In the genomic region with DNA sequence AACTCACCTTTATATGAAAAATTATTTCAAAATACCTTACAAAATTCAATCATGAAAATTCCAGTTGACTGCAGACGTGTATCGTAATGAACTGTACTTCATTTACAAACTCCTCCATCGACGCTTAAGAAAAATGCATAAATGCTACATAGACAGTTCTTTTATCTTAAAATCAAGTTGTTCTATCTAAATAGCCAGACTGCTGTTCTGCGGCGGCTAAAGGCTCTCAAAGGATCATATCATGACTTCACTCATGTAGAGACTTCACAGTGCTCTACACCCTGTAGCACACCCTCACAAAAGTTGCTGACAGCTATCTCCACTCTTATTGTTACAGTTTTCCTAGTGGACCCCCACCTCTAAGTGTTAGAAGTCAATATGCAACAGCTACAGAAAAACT, we compare ENCODE assay signal across 18 cellular contexts. TPM values are rescaled to one million over a fixed set of nuclear protein-coding genes. Genes with fewer than 3 reads are reported as not detected.
DNase-seq lines count a peak whose midpoint lies in the region; ATAC-seq, FAIRE-seq and TF ChIP-seq lines count a peak whose summit lies in the region.
"Had no signal": no experiment of that assay in that cellular context is flagged by ENCODE, and none has a peak within 500 bp of the region (broad histone marks: within the 10 kb centered on the region; RNA-seq: fewer than 3 reads in every experiment).

No MANE protein-coding gene starts in this region.

- CTCF ChIA-PET in HepG2 (lab: Yijun Ruan, JAX; ENCODE audit: low intra/inter-chr PET ratio, low total read pairs), result no interaction called here
- CTCF ChIA-PET in WTC11 (lab: Charles Lee), result interaction anchor here (0.7 to 1.1 kb wide), 2 partner anchors 137 to 142 kb away, joined by 3 to 4 read pairs; no protein-coding TSS in a partner anchor

- H3K4me3 ChIP-seq in HepG2 (replicated peaks in 1 of 3; ENCODE audit: insufficient read depth in 1 of 3, low read depth in 2 of 3, low read length in 3 of 3) (no peak overlapping the region), right lobe of liver (no peak overlapping the region)
- H3K4me3 ChIP-seq in effector memory CD4-positive, alpha-beta T cell (ENCODE audit: insufficient read depth, low read depth, low read length, poor library complexity, severe bottlenecking), result no peak overlapping the region
- H3K4me3 ChIP-seq: GM12878, SJSA1 had no signal

- H3K27ac Mint-ChIP-seq in WTC11 (peak overlapping the region; percentile 7), nephron (peak overlapping the region in 2 of 3 experiments; percentile 28 to 64)

- TF ChIP-seq CTCF in HepG2 (CRISPR knock-in tag; IDR thresholded peaks at IDR 0.05), result no peak
- TF ChIP-seq CTCF in right lobe of liver (IDR thresholded peaks at IDR 0.05), result no peak
- TF ChIP-seq CTCF in WTC11 (IDR thresholded peaks at IDR 0.05), result no peak
- no peak for TF ChIP-seq CTCF in nephron (IDR thresholded peaks at IDR 0.05; ENCODE audit: unreplicated experiment in 3 of 3)
- TF ChIP-seq CTCF in D721Med (IDR thresholded peaks at IDR 0.05; ENCODE audit: insufficient read depth, missing control alignments), result no peak

- no peak for DNase-seq in HepG2 (ENCODE audit: low spot score)
- no peak for DNase-seq in right lobe of liver
- no peak for DNase-seq in WTC11 (ENCODE audit: low spot score)
- DNase-seq in D721Med (ENCODE audit: insufficient read length, low spot score), result no peak
- no peak for DNase-seq in NCI-H446 treated with DMSO at 0.1 percent for 48 hours (lab: John Stamatoyannopoulos, UW)
- DNase-seq in effector memory CD4-positive, alpha-beta T cell, result no peak
- DNase-seq: BE2C, DMS 273 treated with DMSO at 0.1 percent for 48 hours, DND-41, MV-4-11, NCI-H1105 treated with DMSO at 0.1 percent for 48 hours, NCI-H1694, NCI-H446, NCI-H526 treated with DMSO at 0.1 percent for 48 hours had no signal

- TF ChIP-seq RAD21 in HepG2 (CRISPR knock-in tag; IDR thresholded peaks at IDR 0.05), result no peak

- no peaks in the 10 kb centered on the region for H4K20me1 ChIP-seq in HepG2 (ENCODE audit: insufficient read depth, low read length)

- H3K4me1 ChIP-seq in HepG2 (ENCODE audit: insufficient read depth, low read length) (peaks cover 9% of the 10 kb centered on the region), right lobe of liver (peaks cover 0 to 11% (median 0%) of the 10 kb centered on the region in 4 donors)
- peaks cover 8% of the 10 kb centered on the region for H3K4me1 ChIP-seq in effector memory CD4-positive, alpha-beta T cell (ENCODE audit: control insufficient read depth, insufficient read depth, low read length, poor library complexity, severe bottlenecking)
- H3K4me1 ChIP-seq: BE2C had no signal

- H3K4me1 Mint-ChIP-seq in WTC11 (peaks cover 17% of the 10 kb centered on the region), nephron (peaks cover 23% of the 10 kb centered on the region)

- no peak overlapping the region for H2AFZ ChIP-seq in HepG2 (ENCODE audit: low read length)

- no TSS peak for BruUV-seq in HepG2 (replicated peaks; lab: Mats Ljungman, UMichigan)

- TF ChIP-seq EP300 in HepG2 (IDR thresholded peaks at IDR 0.05; ENCODE audit: low read depth in 2 of 2, low read length in 2 of 2), result no peak
- no peak for TF ChIP-seq EP300 in HepG2 (CRISPR knock-in tag; IDR thresholded peaks at IDR 0.05; ENCODE audit: borderline replicate concordance)

- peaks cover 15% of the 10 kb centered on the region for H3K36me3 Mint-ChIP-seq in WTC11
- H3K36me3 Mint-ChIP-seq in nephron (ENCODE audit: low read depth), result peaks cover 25% of the 10 kb centered on the region

- no peak overlapping the region for H3K9ac ChIP-seq in HepG2 (ENCODE audit: insufficient read depth, low read depth, low read length)

- no peaks in the 10 kb centered on the region for H3K9me3 ChIP-seq in HepG2 (ENCODE audit: low read length)
- no peaks in the 10 kb centered on the region for H3K9me3 ChIP-seq in right lobe of liver
- H3K9me3 ChIP-seq in effector memory CD4-positive, alpha-beta T cell (ENCODE audit: control insufficient read depth, low read length), result no peaks in the 10 kb centered on the region
- H3K9me3 ChIP-seq: BE2C, SJSA1 had no signal

- no peaks in the 10 kb centered on the region for H3K27me3 ChIP-seq in HepG2 (ENCODE audit: control insufficient read depth in 1 of 2, insufficient read depth in 2 of 2, low read length in 2 of 2)
- H3K27me3 ChIP-seq in right lobe of liver, result no peaks in the 10 kb centered on the region
- H3K27me3 ChIP-seq in effector memory CD4-positive, alpha-beta T cell (replicated peaks; ENCODE audit: control insufficient read depth, insufficient read depth, low read length, poor library complexity, severe bottlenecking), result no peaks in the 10 kb centered on the region
- H3K27me3 ChIP-seq: BE2C, SJSA1 had no signal

- FAIRE-seq in HepG2 (lab: Jason Lieb, UNC) (no peak), D721Med (lab: Jason Lieb, UNC) (no peak)
- FAIRE-seq: GM12878 had no signal

- H3K9me3 Mint-ChIP-seq in WTC11 (no peaks in the 10 kb centered on the region), nephron (no peaks in the 10 kb centered on the region)

- H3K27me3 Mint-ChIP-seq in WTC11 (ENCODE audit: low read depth) (no peaks in the 10 kb centered on the region), nephron (ENCODE audit: low read depth) (no peaks in the 10 kb centered on the region)

- H3K27ac ChIP-seq in HepG2 (ENCODE audit: extremely low read length, insufficient read depth, low read length), result no peak overlapping the region
- no peak overlapping the region for H3K27ac ChIP-seq in right lobe of liver
- H3K27ac ChIP-seq in effector memory CD4-positive, alpha-beta T cell (ENCODE audit: insufficient read depth, low read length, poor library complexity, severe bottlenecking), result no peak overlapping the region
- H3K27ac ChIP-seq: SJSA1 had no signal

- in situ Hi-C loops in HepG2 (cut with HindIII; ENCODE audit: extremely low pct_ligation_motif_present, low pct_unique_long_range_greater_than_20kb), result no loop called here

- ATAC-seq in HepG2 (no peak), right lobe of liver (no peak), WTC11 (no peak)
- ATAC-seq: GM12878, Right ventricle myocardium inferior had no signal

- peaks cover 21% of the 10 kb centered on the region for H3K79me2 ChIP-seq in HepG2 (ENCODE audit: insufficient read depth, low read length)

- H3K4me3 Mint-ChIP-seq in WTC11 (no peak overlapping the region), nephron (peak overlapping the region in 2 of 3 experiments; percentile 22 to 43)

- intact Hi-C loops in HepG2 (cut with micrococcal nuclease; ENCODE audit: unreplicated experiment), result no loop called here
- intact Hi-C loops in right lobe of liver (cut with DNase I), result no loop called here

- H3K36me3 ChIP-seq in HepG2 (replicated peaks in 1 of 2; ENCODE audit: control insufficient read depth in 1 of 2, insufficient read depth in 2 of 2, low read length in 2 of 2), result peaks cover 1 to 6% of the 10 kb centered on the region in 2 experiments; a peak in 1 of 5 replicates
- peaks cover 0 to 4% (median 0%) of the 10 kb centered on the region in 4 donors for H3K36me3 ChIP-seq in right lobe of liver
- H3K36me3 ChIP-seq in effector memory CD4-positive, alpha-beta T cell (ENCODE audit: control insufficient read depth, insufficient read depth, low read length), result peaks cover 14% of the 10 kb centered on the region

- H3K4me2 ChIP-seq in HepG2 (ENCODE audit: low read depth, low read length), result no peak overlapping the region

- WGBS in HepG2 (ENCODE audit: low lambda C conversion rate), result 98% methylated on average over 6 of the region's 6 CpGs
- WGBS in right lobe of liver (ENCODE audit: insufficient coverage, low coverage, low lambda C conversion rate, missing lambda C conversion rate), result 93% methylated on average over 6 of the region's 6 CpGs

- POLR2A ChIA-PET in HepG2 (lab: Yijun Ruan, JAX) (no interaction called here), WTC11 (lab: Charles Lee) (no interaction called here)

- TF ChIP-seq POLR2A in HepG2 (IDR thresholded peaks at IDR 0.05; ENCODE audit: insufficient read depth in 1 of 2, low read depth in 2 of 2, low read length in 2 of 2), result no peak
- TF ChIP-seq POLR2A in right lobe of liver (IDR thresholded peaks at IDR 0.05), result no peak

RNA-seq across cellular contexts. Expression of a gene that starts 5.2 kb away (rescaled TPM):
- total RNA-seq in HepG2 (2016; rRNA removed; fragmentation: Illumina TruSeq; extraction: Trizol) (9.8 and 18.4 TPM in 2 replicates), right lobe of liver (10 to 100 TPM; 10.1 to 28.8 (median 10.9) TPM), WTC11 (2021) (60.9 to 66.2 TPM (median 61.3 TPM) in 3 replicates)
- 0.81 and 0.97 TPM in 2 replicates for total RNA-seq in HepG2 (2016; cell fraction: cytosol; rRNA removed; fragmentation: Illumina TruSeq; extraction: Trizol; ENCODE audit: low read depth)
- total RNA-seq in HepG2 (2016; cell fraction: insoluble cytoplasmic fraction; rRNA removed; fragmentation: Illumina TruSeq; extraction: Trizol), result 10.0 and 16.0 TPM in 2 replicates
- total RNA-seq in HepG2 (2016; cell fraction: membrane; rRNA removed; fragmentation: Illumina TruSeq; extraction: Trizol), result 6.8 and 7.2 TPM in 2 replicates
- 10.7 and 12.1 TPM in 2 replicates for total RNA-seq in HepG2 (2016; cell fraction: nucleus; rRNA removed; fragmentation: Illumina TruSeq; extraction: Trizol)
- 6.0 and 6.5 TPM in 2 replicates for polyA plus RNA-seq in HepG2 (2011; rRNA removed)
- 2.7 and 4.7 TPM in 2 replicates for polyA plus RNA-seq in HepG2 (2011; cell fraction: cytosol; rRNA removed)
- polyA plus RNA-seq in HepG2 (2011; cell fraction: nucleus; rRNA removed), result 1.8 and 2.7 TPM in 2 replicates
- 5.8 and 6.5 TPM in 2 replicates for polyA plus RNA-seq in HepG2 (2012)
- polyA plus RNA-seq in HepG2 (2016; cell fraction: cytosol; fragmentation: Illumina TruSeq; extraction: Trizol; ENCODE audit: low read depth), result 0.63 and 0.87 TPM in 2 replicates
- 18.9 and 21.1 TPM in 2 replicates for polyA plus RNA-seq in HepG2 (2016; cell fraction: insoluble cytoplasmic fraction; fragmentation: Illumina TruSeq; extraction: Trizol; ENCODE audit: low read depth)
- 3.4 and 3.6 TPM in 2 replicates for polyA plus RNA-seq in HepG2 (2016; cell fraction: membrane; fragmentation: Illumina TruSeq; extraction: Trizol; ENCODE audit: low read depth)
- 12.7 and 13.6 TPM in 2 replicates for polyA plus RNA-seq in HepG2 (2016; cell fraction: nucleus; fragmentation: Illumina TruSeq; extraction: Trizol; ENCODE audit: insufficient read depth, low read depth)
- polyA minus RNA-seq in HepG2 (2011; rRNA and poly(A)+ RNA removed; ENCODE audit: low replicate concordance), result 3.6 and 6.6 TPM in 2 replicates
- polyA minus RNA-seq in HepG2 (2011; cell fraction: cytosol; rRNA and poly(A)+ RNA removed), result 6.2 and 7.1 TPM in 2 replicates
- 13.3 and 14.0 TPM in 2 replicates for polyA minus RNA-seq in HepG2 (2011; cell fraction: nucleus; rRNA and poly(A)+ RNA removed)

RNA-seq across cellular contexts. Expression of a gene that starts 50.5 kb away (rescaled TPM):
- total RNA-seq in HepG2 (2016; rRNA removed; fragmentation: Illumina TruSeq; extraction: Trizol) (7.0 and 9.3 TPM in 2 replicates), right lobe of liver (10 to 100 TPM; 29.9 to 50.2 (median 38.2) TPM), WTC11 (2021) (5.9 to 7.4 TPM (median 7.1 TPM) in 3 replicates)
- total RNA-seq in HepG2 (2016; cell fraction: cytosol; rRNA removed; fragmentation: Illumina TruSeq; extraction: Trizol; ENCODE audit: low read depth), result 4.4 and 5.9 TPM in 2 replicates
- total RNA-seq in HepG2 (2016; cell fraction: insoluble cytoplasmic fraction; rRNA removed; fragmentation: Illumina TruSeq; extraction: Trizol), result 6.8 and 10.2 TPM in 2 replicates
- 8.4 and 9.4 TPM in 2 replicates for total RNA-seq in HepG2 (2016; cell fraction: membrane; rRNA removed; fragmentation: Illumina TruSeq; extraction: Trizol)
- total RNA-seq in HepG2 (2016; cell fraction: nucleus; rRNA removed; fragmentation: Illumina TruSeq; extraction: Trizol), result 10.6 and 12.6 TPM in 2 replicates
- polyA plus RNA-seq in HepG2 (2011; rRNA removed), result 6.4 and 6.8 TPM in 2 replicates
- 6.7 and 10.2 TPM in 2 replicates for polyA plus RNA-seq in HepG2 (2011; cell fraction: cytosol; rRNA removed)
- polyA plus RNA-seq in HepG2 (2011; cell fraction: nucleus; rRNA removed), result 3.4 and 4.7 TPM in 2 replicates
- 7.9 and 8.0 TPM in 2 replicates for polyA plus RNA-seq in HepG2 (2012)
- 8.3 and 9.5 TPM in 2 replicates for polyA plus RNA-seq in HepG2 (2016; cell fraction: cytosol; fragmentation: Illumina TruSeq; extraction: Trizol; ENCODE audit: low read depth)
- 11.1 and 14.8 TPM in 2 replicates for polyA plus RNA-seq in HepG2 (2016; cell fraction: insoluble cytoplasmic fraction; fragmentation: Illumina TruSeq; extraction: Trizol; ENCODE audit: low read depth)
- 10.1 and 11.6 TPM in 2 replicates for polyA plus RNA-seq in HepG2 (2016; cell fraction: membrane; fragmentation: Illumina TruSeq; extraction: Trizol; ENCODE audit: low read depth)
- 10.5 and 12.8 TPM in 2 replicates for polyA plus RNA-seq in HepG2 (2016; cell fraction: nucleus; fragmentation: Illumina TruSeq; extraction: Trizol; ENCODE audit: insufficient read depth, low read depth)
- 0.80 and 2.7 TPM in 2 replicates for polyA minus RNA-seq in HepG2 (2011; rRNA and poly(A)+ RNA removed; ENCODE audit: low replicate concordance)
- 2.5 and 2.9 TPM in 2 replicates for polyA minus RNA-seq in HepG2 (2011; cell fraction: cytosol; rRNA and poly(A)+ RNA removed)
- 17.3 and 24.6 TPM in 2 replicates for polyA minus RNA-seq in HepG2 (2011; cell fraction: nucleus; rRNA and poly(A)+ RNA removed)

RNA-seq across cellular contexts. Expression of a gene that starts 50.5 kb away (rescaled TPM):
- total RNA-seq in HepG2 (2016; rRNA removed; fragmentation: Illumina TruSeq; extraction: Trizol) (0.04 TPM in 1 of 2 replicates, not detected in the other), right lobe of liver (under 1 TPM in 1 of 6 experiments, not detected in 5; 0.39 TPM), WTC11 (2021) (0.25 TPM in 1 of 3 replicates, not detected in the others)
- total RNA-seq in HepG2 (2016; cell fraction: cytosol; rRNA removed; fragmentation: Illumina TruSeq; extraction: Trizol; ENCODE audit: low read depth), result 0.10 TPM in 1 of 2 replicates, not detected in the other
- total RNA-seq in HepG2 (2016; cell fraction: insoluble cytoplasmic fraction; rRNA removed; fragmentation: Illumina TruSeq; extraction: Trizol), result not detected in 2 replicates
- total RNA-seq in HepG2 (2016; cell fraction: membrane; rRNA removed; fragmentation: Illumina TruSeq; extraction: Trizol), result 0.07 and 0.12 TPM in 2 replicates
- total RNA-seq in HepG2 (2016; cell fraction: nucleus; rRNA removed; fragmentation: Illumina TruSeq; extraction: Trizol), result not detected in 2 replicates
- 0.25 TPM in 1 of 2 replicates, not detected in the other for polyA plus RNA-seq in HepG2 (2011; rRNA removed)
- polyA plus RNA-seq in HepG2 (2011; cell fraction: cytosol; rRNA removed), result not detected in 2 replicates
- polyA plus RNA-seq in HepG2 (2011; cell fraction: nucleus; rRNA removed), result not detected in 2 replicates
- not detected in 2 replicates for polyA plus RNA-seq in HepG2 (2012)
- polyA plus RNA-seq in HepG2 (2016; cell fraction: cytosol; fragmentation: Illumina TruSeq; extraction: Trizol; ENCODE audit: low read depth), result not detected in 2 replicates
- not detected in 2 replicates for polyA plus RNA-seq in HepG2 (2016; cell fraction: insoluble cytoplasmic fraction; fragmentation: Illumina TruSeq; extraction: Trizol; ENCODE audit: low read depth)
- polyA plus RNA-seq in HepG2 (2016; cell fraction: membrane; fragmentation: Illumina TruSeq; extraction: Trizol; ENCODE audit: low read depth), result not detected in 2 replicates
- not detected in 2 replicates for polyA plus RNA-seq in HepG2 (2016; cell fraction: nucleus; fragmentation: Illumina TruSeq; extraction: Trizol; ENCODE audit: insufficient read depth, low read depth)
- polyA minus RNA-seq in HepG2 (2011; rRNA and poly(A)+ RNA removed; ENCODE audit: low replicate concordance), result 0.06 and 0.09 TPM in 2 replicates
- polyA minus RNA-seq in HepG2 (2011; cell fraction: cytosol; rRNA and poly(A)+ RNA removed), result not detected in 2 replicates
- not detected in 2 replicates for polyA minus RNA-seq in HepG2 (2011; cell fraction: nucleus; rRNA and poly(A)+ RNA removed)
- total RNA-seq: GM12878 had no signal
